ENCODE assay signal across 1 cellular context in genomic region chr10:104322416-104322782, GRCh38.
TF ChIP-seq lines count a peak whose summit lies in the region.

No MANE protein-coding gene starts in this region.

TF ChIP-seq in HCT116, 20 proteins besides CTCF, POLR2A, EP300 and RAD21 (continued from another document):
- no peak for TF ChIP-seq REST (IDR thresholded peaks at IDR 0.05; ENCODE audit: low read depth)
- no peak for TF ChIP-seq MAX (IDR thresholded peaks at IDR 0.05)
- no peak for TF ChIP-seq JUND (IDR thresholded peaks at IDR 0.05)
- TF ChIP-seq SP1 (IDR thresholded peaks at IDR 0.05; ENCODE audit: low read depth) = no peak
- TF ChIP-seq EGR1 (IDR thresholded peaks at IDR 0.05; ENCODE audit: low read depth) = no peak
- TF ChIP-seq ATF3 (IDR thresholded peaks at IDR 0.05) = no peak
